ENCODE assay signal across 24 cellular contexts in the genomic region with DNA sequence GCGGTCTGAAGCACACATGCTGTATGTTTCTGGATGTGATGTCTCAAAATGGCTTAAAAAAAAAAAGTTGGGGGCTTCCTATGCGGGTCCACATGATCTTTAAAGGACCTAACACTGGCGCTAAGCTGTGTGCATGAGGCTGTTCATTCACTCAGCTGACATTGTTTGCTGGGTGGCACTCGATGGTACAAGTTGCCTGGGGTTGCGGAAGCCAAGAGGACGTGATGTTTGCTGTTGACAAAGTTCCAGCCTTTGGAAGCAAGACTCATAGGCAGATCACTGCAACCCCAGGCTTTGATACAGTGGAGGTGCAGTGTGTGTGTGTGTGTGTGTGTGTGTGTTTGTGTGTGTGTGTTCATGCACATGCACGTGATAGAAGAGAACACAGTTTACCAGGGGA. TPM values are rescaled to one million over a fixed set of nuclear protein-coding genes. Genes with fewer than 3 reads are reported as not detected.
DNase-seq lines count a peak whose midpoint lies in the region; TF ChIP-seq lines count a peak whose summit lies in the region.
"Had no signal": no experiment of that assay in that cellular context is flagged by ENCODE, and none has a peak within 500 bp of the region (broad histone marks: within the 10 kb centered on the region; RNA-seq: fewer than 3 reads in every experiment).

No MANE protein-coding gene starts in this region.

- H3K27me3 ChIP-seq in uterus (no peaks in the 10 kb centered on the region), H7 (ENCODE audit: control insufficient read depth, insufficient read depth, low read length) (no peaks in the 10 kb centered on the region)
- H3K27me3 ChIP-seq: ovary, vagina had no signal

- no peak for TF ChIP-seq POLR2A in uterus (IDR thresholded peaks at IDR 0.05)

- no peaks in the 10 kb centered on the region for H3K36me3 ChIP-seq in uterus
- H3K36me3 ChIP-seq in H7 (replicated peaks; ENCODE audit: control insufficient read depth, insufficient read depth, low read length) = no peaks in the 10 kb centered on the region
- H3K36me3 ChIP-seq: ovary, vagina had no signal

- DNase-seq in amygdala (lab: John Stamatoyannopoulos, UW) (peak in 46 of 56 donors; percentile 14 to 87 (median 58)), foreskin melanocyte (peak; percentile 29), midbrain (lab: John Stamatoyannopoulos, UW) (peak; percentile 80), superior temporal gyrus (ENCODE audit: extremely low spot score) (peak; percentile 92), NCI-H748 treated with DMSO at 0.1 percent for 48 hours (lab: John Stamatoyannopoulos, UW) (no peak), uterus (no peak), H7 (no peak)
- DNase-seq: activated CD4-positive, alpha-beta memory T cell treated with anti-CD3 and anti-CD28 coated beads, Interleukin-2, amount 10 ng/mL, durations not matched to agents 7 days and 5 days; activated gamma-delta T cell; activated naive CD8-positive, alpha-beta T cell treated with anti-CD3 and anti-CD28 coated beads, Interleukin-2, amount 50 U/mL, for 24 hours; activated T-cell treated with anti-CD3 and anti-CD28 coated beads for 4 hours; CD4-positive, alpha-beta memory T cell; DMS 273 treated with DMSO at 0.1 percent for 48 hours; HCEC 1CT; MM.1S; NCI-H1436 treated with DMSO at 0.1 percent for 48 hours; ovary; stimulated activated CD8-positive, alpha-beta memory T cell treated with anti-CD3 and anti-CD28 coated beads, Interleukin-4, amount 100 ng/mL, for 48 hours had no signal

- no peaks in the 10 kb centered on the region for H3K9me3 ChIP-seq in uterus
- H3K9me3 ChIP-seq: ovary, vagina had no signal

- no peak for TF ChIP-seq CTCF in uterus (IDR thresholded peaks at IDR 0.05)

- intact Hi-C loops in uterus (cut with DNase I; ENCODE audit: low total_unique reads) = no loop called here

- no peak overlapping the region for H3K27ac ChIP-seq in uterus
- H3K27ac ChIP-seq: ovary, vagina had no signal

- H3K4me3 ChIP-seq in uterus = no peak overlapping the region
- H3K4me3 ChIP-seq in H7 (ENCODE audit: insufficient read depth, low read depth, low read length) = no peak overlapping the region
- H3K4me3 ChIP-seq: K562, ovary, vagina had no signal

- no peaks in the 10 kb centered on the region for H3K4me1 ChIP-seq in uterus
- H3K4me1 ChIP-seq: vagina had no signal

RNA-seq across cellular contexts. Expression of a gene that starts 29.5 kb away (rescaled TPM):
- 1 to 10 TPM in 1 of 4 donors, not detected in 3; 2.1 TPM for total RNA-seq in uterus
- not detected in 2 replicates for total RNA-seq in H7 (2014; rRNA removed; shearing (Covaris generic))
- total RNA-seq: endothelial cell of umbilical vein, K562, lung microvascular endothelial cell, myocyte, OCI-LY7, vagina had no signal

RNA-seq across cellular contexts. Expression of a gene that starts 31.2 kb away (rescaled TPM):
- total RNA-seq in uterus = 10 to 100 TPM in 2 of 4 donors, 1 to 10 TPM in 1, under 1 TPM in 1; 0.51 to 34.8 (median 10.3) TPM
- 2.5 and 7.4 TPM in 2 replicates for total RNA-seq in H7 (2014; rRNA removed; shearing (Covaris generic))

RNA-seq across cellular contexts. Expression of a gene that starts 41.1 kb away (rescaled TPM):
- total RNA-seq in uterus = 1,000 to 10,000 TPM in 2 of 4 donors, 100 to 1,000 TPM in 1, 10 to 100 TPM in 1; 87.9 to 1,969 (median 610) TPM
- total RNA-seq in H7 (2014; rRNA removed; shearing (Covaris generic)) = 1,534 and 2,134 TPM in 2 replicates

Comparison
In these comparisons a context has a peak if more than half of its experiments do, and no peak if none do; other contexts are left out.
1. DNase-seq: peak in amygdala (46 of 56), foreskin melanocyte (single experiment), midbrain (single experiment) and superior temporal gyrus (single experiment); none in NCI-H748 treated with DMSO at 0.1 percent for 48 hours (single experiment), uterus (0 of 2) and H7 (single experiment).